Comparison of ENCODE assay signal across 19 cellular contexts in genomic region chr10:576130-576465, GRCh38.
A peak's percentile ranks its signal among the peaks of the same experiment; 100 is the strongest.
DNase-seq lines count a peak whose midpoint lies in the region; ATAC-seq, FAIRE-seq and TF ChIP-seq lines count a peak whose summit lies in the region.
"Had no signal": no experiment of that assay in that cellular context is flagged by ENCODE, and none has a peak within 500 bp of the region (broad histone marks: within the 10 kb centered on the region; RNA-seq: fewer than 3 reads in every experiment).

No MANE protein-coding gene starts in this region.

- H2AFZ ChIP-seq in osteoblast (ENCODE audit: low read length) = no peak overlapping the region

- H3K27ac ChIP-seq in osteoblast (ENCODE audit: low read depth, low read length) = no peak overlapping the region
- H3K27ac ChIP-seq: right lobe of liver had no signal

- CTCF ChIA-PET in WTC11 (lab: Charles Lee) = no interaction called here

- no peak for FAIRE-seq in urothelium cell line (lab: Jason Lieb, UNC)

- no peak for TF ChIP-seq CTCF in WTC11 (IDR thresholded peaks at IDR 0.05)
- no peak for TF ChIP-seq CTCF in fibroblast of villous mesenchyme (IDR thresholded peaks at IDR 0.05; ENCODE audit: insufficient read depth, low read depth, low read length)
- TF ChIP-seq CTCF in osteoblast (IDR thresholded peaks at IDR 0.05; ENCODE audit: extremely low read depth, low read depth, low read length) = no peak

- H3K27ac Mint-ChIP-seq in WTC11 = peak overlapping the region; percentile 26; the same call in 1 of the 2 replicates
- H3K27ac Mint-ChIP-seq: activated naive CD8-positive, alpha-beta T cell treated with anti-CD3 and anti-CD28 coated beads, Interleukin-2, amount 50 U/mL, for 24 hours; activated T-cell treated with anti-CD3 and anti-CD28 coated beads, Interleukin-2, amount 50 U/mL, for 72 hours; CD8-positive, alpha-beta T cell; natural killer cell had no signal

- POLR2A ChIA-PET in WTC11 (lab: Charles Lee) = no interaction called here

- peak; percentile 72 for DNase-seq in AG20443 (ENCODE audit: low spot score)
- no peak for DNase-seq in WTC11 (ENCODE audit: low spot score)
- DNase-seq in fibroblast of villous mesenchyme (ENCODE audit: low read depth) = peak; percentile 36
- DNase-seq in osteoblast (ENCODE audit: insufficient read length, low spot score, missing footprints) = peak; percentile 84
- no peak for DNase-seq in activated T-cell treated with anti-CD3 and anti-CD28 coated beads, Interleukin-2, amount 50 U/mL, for 4 hours
- DNase-seq in NCI-H2227 treated with DMSO at 0.1 percent for 48 hours (lab: John Stamatoyannopoulos, UW) = no peak
- no peak for DNase-seq in DMS 273 treated with DMSO at 0.1 percent for 48 hours (lab: John Stamatoyannopoulos, UW)
- no peak for DNase-seq in urothelium cell line (ENCODE audit: low spot score)
- DNase-seq: activated naive CD8-positive, alpha-beta T cell treated with anti-CD3 and anti-CD28 coated beads, Interleukin-2, amount 50 U/mL, for 24 hours; activated T-cell treated with anti-CD3 and anti-CD28 coated beads, Interleukin-2, amount 50 U/mL, for 72 hours; CD8-positive, alpha-beta T cell; Kasumi-1; natural killer cell; NCI-H1436 treated with DMSO at 0.1 percent for 48 hours; NCI-H345; right lobe of liver; stimulated activated CD4-positive, alpha-beta T cell treated with anti-CD3 and anti-CD28 coated beads, Interleukin-4, amount 100 ng/mL, for 1 hour had no signal

- H3K4me3 ChIP-seq in fibroblast of villous mesenchyme (ENCODE audit: low read depth, low read length) (no peak overlapping the region), osteoblast (ENCODE audit: insufficient read depth, low read length) (no peak overlapping the region)
- H3K4me3 ChIP-seq: lung, right lobe of liver, tibial nerve had no signal

- no peaks in the 10 kb centered on the region for H3K36me3 Mint-ChIP-seq in WTC11
- H3K36me3 Mint-ChIP-seq in activated T-cell treated with anti-CD3 and anti-CD28 coated beads, Interleukin-2, amount 50 U/mL, for 4 hours (ENCODE audit: insufficient read depth) = no peaks in the 10 kb centered on the region
- H3K36me3 Mint-ChIP-seq: CD8-positive, alpha-beta T cell; natural killer cell had no signal

- H4K20me1 ChIP-seq in osteoblast (ENCODE audit: insufficient read depth, low read length) = peaks cover 70% of the 10 kb centered on the region

- H3K9me3 Mint-ChIP-seq in WTC11 = peaks cover 8% of the 10 kb centered on the region
- H3K9me3 Mint-ChIP-seq in activated T-cell treated with anti-CD3 and anti-CD28 coated beads, Interleukin-2, amount 50 U/mL, for 4 hours = no peaks in the 10 kb centered on the region
- H3K9me3 Mint-ChIP-seq: activated naive CD8-positive, alpha-beta T cell treated with anti-CD3 and anti-CD28 coated beads, Interleukin-2, amount 50 U/mL, for 24 hours; CD8-positive, alpha-beta T cell; natural killer cell had no signal

- no peaks in the 10 kb centered on the region for H3K27me3 Mint-ChIP-seq in WTC11 (ENCODE audit: low read depth)
- H3K27me3 Mint-ChIP-seq in activated T-cell treated with anti-CD3 and anti-CD28 coated beads, Interleukin-2, amount 50 U/mL, for 4 hours (ENCODE audit: low read depth) = peaks cover 25% of the 10 kb centered on the region

- no peak overlapping the region for H3K4me2 ChIP-seq in osteoblast (ENCODE audit: insufficient read depth, low read length)

- H3K36me3 ChIP-seq in osteoblast (ENCODE audit: insufficient read depth, low read length) = no peaks in the 10 kb centered on the region
- H3K36me3 ChIP-seq: right lobe of liver, tibial nerve had no signal

- H3K4me1 ChIP-seq in osteoblast (ENCODE audit: insufficient read depth, low read length) = peaks cover 13% of the 10 kb centered on the region

- no peak overlapping the region for H3K4me3 Mint-ChIP-seq in WTC11
- H3K4me3 Mint-ChIP-seq in activated T-cell treated with anti-CD3 and anti-CD28 coated beads, Interleukin-2, amount 50 U/mL, for 4 hours = no peak overlapping the region
- H3K4me3 Mint-ChIP-seq: activated naive CD8-positive, alpha-beta T cell treated with anti-CD3 and anti-CD28 coated beads, Interleukin-2, amount 50 U/mL, for 24 hours; activated T-cell treated with anti-CD3 and anti-CD28 coated beads, Interleukin-2, amount 50 U/mL, for 72 hours; CD8-positive, alpha-beta T cell; natural killer cell had no signal

- peaks cover 95% of the 10 kb centered on the region for H3K79me2 ChIP-seq in osteoblast (ENCODE audit: insufficient read depth, low read length)

- peaks cover 29% of the 10 kb centered on the region for H3K4me1 Mint-ChIP-seq in WTC11
- no peaks in the 10 kb centered on the region for H3K4me1 Mint-ChIP-seq in activated T-cell treated with anti-CD3 and anti-CD28 coated beads, Interleukin-2, amount 50 U/mL, for 4 hours (ENCODE audit: low read depth)
- H3K4me1 Mint-ChIP-seq: activated naive CD8-positive, alpha-beta T cell treated with anti-CD3 and anti-CD28 coated beads, Interleukin-2, amount 50 U/mL, for 24 hours; natural killer cell had no signal

- no peak for ATAC-seq in WTC11
- no peak for ATAC-seq in activated T-cell treated with anti-CD3 and anti-CD28 coated beads, Interleukin-2, amount 50 U/mL, for 4 hours
- ATAC-seq: activated naive CD8-positive, alpha-beta T cell treated with anti-CD3 and anti-CD28 coated beads, Interleukin-2, amount 50 U/mL, for 24 hours; activated T-cell treated with anti-CD3 and anti-CD28 coated beads, Interleukin-2, amount 50 U/mL, for 72 hours; CD8-positive, alpha-beta T cell; natural killer cell had no signal

- no peaks in the 10 kb centered on the region for H3K27me3 ChIP-seq in osteoblast (ENCODE audit: insufficient read depth, low read length)
- H3K27me3 ChIP-seq: right lobe of liver, tibial nerve had no signal

- no peaks in the 10 kb centered on the region for H3K9me3 ChIP-seq in osteoblast (ENCODE audit: low read depth, low read length)
- H3K9me3 ChIP-seq: right lobe of liver, tibial nerve had no signal

TF ChIP-seq in WTC11, 78 proteins besides CTCF, POLR2A, EP300 and RAD21:
- TF ChIP-seq ATF1 (CRISPR knock-in tag; IDR thresholded peaks at IDR 0.05) (no peak), E2F1 (CRISPR knock-in tag; IDR thresholded peaks at IDR 0.05) (no peak), MYBL2 (CRISPR knock-in tag; IDR thresholded peaks at IDR 0.05) (no peak), RELA (CRISPR knock-in tag; IDR thresholded peaks at IDR 0.05; ENCODE audit: borderline replicate concordance) (no peak), OVOL2 (CRISPR knock-in tag; IDR thresholded peaks at IDR 0.05; ENCODE audit: borderline replicate concordance) (no peak), ZNF423 (CRISPR knock-in tag; IDR thresholded peaks at IDR 0.05) (no peak), FOXJ3 (CRISPR knock-in tag; IDR thresholded peaks at IDR 0.05; ENCODE audit: borderline replicate concordance) (no peak), CREB1 (CRISPR knock-in tag; IDR thresholded peaks at IDR 0.05) (no peak), ZNF281 (CRISPR knock-in tag; IDR thresholded peaks at IDR 0.05) (no peak), CREM (CRISPR knock-in tag; IDR thresholded peaks at IDR 0.05) (no peak), SOX15 (CRISPR knock-in tag; IDR thresholded peaks at IDR 0.05) (no peak), ERG (CRISPR knock-in tag; IDR thresholded peaks at IDR 0.05) (no peak), RORB (CRISPR knock-in tag; IDR thresholded peaks at IDR 0.05) (no peak), MAX (CRISPR knock-in tag; IDR thresholded peaks at IDR 0.05) (no peak)

Comparison
In these comparisons a context has a peak if more than half of its experiments do, and no peak if none do; other contexts are left out.
1. DNase-seq: peak in AG20443 (single experiment), fibroblast of villous mesenchyme (single experiment) and osteoblast (single experiment); none in WTC11 (single experiment), activated T-cell treated with anti-CD3 and anti-CD28 coated beads, Interleukin-2, amount 50 U/mL, for 4 hours (single experiment), NCI-H2227 treated with DMSO at 0.1 percent for 48 hours (single experiment), DMS 273 treated with DMSO at 0.1 percent for 48 hours (single experiment) and urothelium cell line (single experiment).